ENCODE assay signal across 1 cellular context in genomic region chr12:62760779-62761178, GRCh38.
TF ChIP-seq lines count a peak whose summit lies in the region.

No MANE protein-coding gene starts in this region.

TF ChIP-seq in HepG2, 621 proteins besides CTCF, POLR2A, EP300 and RAD21 (continued from another document and continues in another):
- no peak for TF ChIP-seq AKNA (CRISPR knock-in tag; IDR thresholded peaks at IDR 0.05; ENCODE audit: borderline replicate concordance)
- TF ChIP-seq SALL1 (CRISPR knock-in tag; IDR thresholded peaks at IDR 0.05) = peak; percentile 61; the same call in 1 of the 2 replicates
- TF ChIP-seq KIAA2018 (CRISPR knock-in tag; IDR thresholded peaks at IDR 0.05; ENCODE audit: borderline replicate concordance) = no peak
- no peak for TF ChIP-seq GABPA (IDR thresholded peaks at IDR 0.05; ENCODE audit: low read depth, low read length)
- TF ChIP-seq GABPA (CRISPR knock-in tag; IDR thresholded peaks at IDR 0.05; ENCODE audit: low read depth) = no peak
- TF ChIP-seq ESRRA (CRISPR knock-in tag; IDR thresholded peaks at IDR 0.05; ENCODE audit: low read depth) = peak; percentile 90
- TF ChIP-seq ZNF615 (CRISPR knock-in tag; IDR thresholded peaks at IDR 0.05; ENCODE audit: borderline replicate concordance) = no peak
- TF ChIP-seq ZSCAN5A (CRISPR knock-in tag; IDR thresholded peaks at IDR 0.05; ENCODE audit: borderline replicate concordance) = no peak
- TF ChIP-seq IRF1 (CRISPR knock-in tag; IDR thresholded peaks at IDR 0.05; ENCODE audit: low read depth) = no peak
- peak; percentile 82 for TF ChIP-seq ARID5B (CRISPR knock-in tag; IDR thresholded peaks at IDR 0.05)
- TF ChIP-seq ZC3H13 (CRISPR knock-in tag; IDR thresholded peaks at IDR 0.05) = no peak
- TF ChIP-seq GATA4 (IDR thresholded peaks at IDR 0.05; ENCODE audit: borderline replicate concordance, low read depth) = peak; percentile 88; the same call in 1 of the 2 replicates
- TF ChIP-seq ZBTB33 (CRISPR knock-in tag; IDR thresholded peaks at IDR 0.05) = no peak
- no peak for TF ChIP-seq STAG1 (CRISPR knock-in tag; IDR thresholded peaks at IDR 0.05)
- peak; percentile 95 for TF ChIP-seq FOXA3 (CRISPR knock-in tag; IDR thresholded peaks at IDR 0.05)
- TF ChIP-seq GATAD2A (CRISPR knock-in tag; IDR thresholded peaks at IDR 0.05) = peak; percentile 91
- TF ChIP-seq CEBPZ (IDR thresholded peaks at IDR 0.05; ENCODE audit: low read length) = no peak
- peak; percentile 61; the same call in 1 of the 2 replicates for TF ChIP-seq NFIC (IDR thresholded peaks at IDR 0.05; ENCODE audit: low read length)
- no peak for TF ChIP-seq PLSCR1 (CRISPR knock-in tag; IDR thresholded peaks at IDR 0.05; ENCODE audit: borderline replicate concordance)
- TF ChIP-seq MIER3 (CRISPR knock-in tag; IDR thresholded peaks at IDR 0.05; ENCODE audit: borderline replicate concordance) = peak; percentile 43; the same call in 1 of the 2 replicates
- TF ChIP-seq CREB1 (IDR thresholded peaks at IDR 0.05) = no peak
- peak; percentile 20; the same call in 1 of the 2 replicates for TF ChIP-seq CREB1 (CRISPR knock-in tag; IDR thresholded peaks at IDR 0.05)
- no peak for TF ChIP-seq YEATS4 (CRISPR knock-in tag; IDR thresholded peaks at IDR 0.05; ENCODE audit: borderline replicate concordance)
- no peak for TF ChIP-seq ZNF501 (CRISPR knock-in tag; IDR thresholded peaks at IDR 0.05)
- TF ChIP-seq CEBPG (CRISPR knock-in tag; IDR thresholded peaks at IDR 0.05) = peak; percentile 10; the same call in 1 of the 2 replicates
- no peak for TF ChIP-seq ARNTL (CRISPR knock-in tag; IDR thresholded peaks at IDR 0.05)
- TF ChIP-seq HMG20B (CRISPR knock-in tag; conservative IDR thresholded peaks at IDR 0.05) = 0 out of 2 replicates have a peak, but pooled peaks have one; percentile 47
- TF ChIP-seq ZNF121 (CRISPR knock-in tag; IDR thresholded peaks at IDR 0.05) = no peak
- TF ChIP-seq SMAD3 (CRISPR knock-in tag; IDR thresholded peaks at IDR 0.05) = no peak
